8 cellular contexts compared by ENCODE assay signal in the genomic region with DNA sequence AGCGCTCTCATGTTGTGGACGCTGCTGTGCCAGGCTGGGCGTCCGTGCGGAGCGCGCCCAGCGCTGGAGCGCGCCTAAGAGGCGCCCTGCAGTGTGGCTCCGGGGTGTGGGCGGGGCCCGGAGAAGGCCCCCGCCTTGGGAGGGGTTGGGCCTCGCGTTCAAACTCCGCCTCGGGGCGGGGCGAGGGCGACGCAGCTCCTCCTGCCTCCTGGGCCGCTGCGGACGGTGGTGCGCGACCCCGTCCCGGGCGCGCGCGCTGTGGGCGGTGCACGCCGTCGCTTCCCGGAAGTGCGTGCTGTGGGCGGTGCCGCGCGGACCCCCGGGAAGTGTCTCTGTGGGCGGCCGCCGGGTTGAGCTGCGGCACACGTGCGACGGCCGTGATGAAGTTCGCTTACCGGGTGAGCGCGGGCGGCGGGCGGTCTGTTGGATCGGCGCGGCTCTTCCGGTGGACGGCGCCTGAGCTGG. TPM values are rescaled to one million over a fixed set of nuclear protein-coding genes. Genes with fewer than 3 reads are reported as not detected.
A peak's percentile ranks its signal among the peaks of the same experiment; 100 is the strongest.
DNase-seq lines count a peak whose midpoint lies in the region; ATAC-seq and TF ChIP-seq lines count a peak whose summit lies in the region.
"Not testable (repeated sequence)": the region's sequence is repeated elsewhere in the genome, so short reads cannot be mapped to it uniquely, and the experiment has no call there.

A gene (plus strand): TSS at position 363 of the 465 bp plus-strand sequence. CDS start 18 bp downstream, at position 381.

- not testable (repeated sequence) for H3K27me3 ChIP-seq in BJ (ENCODE audit: control insufficient read depth, insufficient read depth, low read length); MM.1S (replicated peaks; ENCODE audit: insufficient read depth, low read length)

- not testable (repeated sequence) for TF ChIP-seq POLR2A in lower leg skin (IDR thresholded peaks at IDR 0.05)

- no CpG with 5 or more reads among the region's 66 CpGs for WGBS in lower leg skin, 2 donors

- not testable (repeated sequence) for H3K9me2 ChIP-seq in MM.1S (replicated peaks; ENCODE audit: insufficient read depth, low read length)

- not testable (repeated sequence) for TF ChIP-seq CTCF in BJ (IDR thresholded peaks at IDR 0.05; ENCODE audit: insufficient read depth, low read depth, low read length); MM.1S (IDR thresholded peaks at IDR 0.05; ENCODE audit: low read length); lower leg skin (IDR thresholded peaks at IDR 0.05)

- DNase-seq in BJ (ENCODE audit: low read depth); MM.1S: not testable (repeated sequence)
- DNase-seq in activated CD8-positive, alpha-beta memory T cell treated with anti-CD3 and anti-CD28 coated beads, Interleukin-2, amount 50 U/mL, for 48 hours, result peak; percentile 66
- DNase-seq in dermis blood vessel endothelial cell (peak; percentile 41), lower leg skin (ENCODE audit: low spot score in 2 of 2) (peak; percentile 9 to 83)
- peak; percentile 51 for DNase-seq in stimulated activated CD4-positive, alpha-beta T cell treated with anti-CD3 and anti-CD28 coated beads, Interleukin-4, amount 100 ng/mL, for 24 hours

- H4K20me1 ChIP-seq in MM.1S (ENCODE audit: insufficient read depth, low read length), result not testable (repeated sequence)

- H2AFZ ChIP-seq in MM.1S (ENCODE audit: low read length), result not testable (repeated sequence)

- ATAC-seq in GM19372 (IDR thresholded peaks at IDR 0.05; ENCODE audit: low read depth, unreplicated experiment) (peak; percentile 97), HG02884 (IDR thresholded peaks at IDR 0.05; ENCODE audit: unreplicated experiment) (peak; percentile 52)

- H3K79me2 ChIP-seq in MM.1S (ENCODE audit: low read length), result not testable (repeated sequence)

- POLR2A ChIA-PET in BJ (lab: Charles Lee), result not testable (repeated sequence)

- H3K4me3 ChIP-seq in BJ (ENCODE audit: low read depth, low read length) (peak within 1 kb of the TSS; percentile 33), MM.1S (ENCODE audit: low read length) (peak within 1 kb of the TSS; percentile 47; the same call in 1 of the 2 replicates)
- not testable (repeated sequence) for H3K4me3 ChIP-seq in lower leg skin (ENCODE audit: low read depth, poor library complexity, severe bottlenecking)

- H3K4me1 ChIP-seq in MM.1S (ENCODE audit: low read length), result not testable (repeated sequence)

- CTCF ChIA-PET in BJ (lab: Yijun Ruan, JAX), result not testable (repeated sequence)

- not testable (repeated sequence) for H3K27ac ChIP-seq in MM.1S (ENCODE audit: low read length)

- not testable (repeated sequence) for H3K36me3 ChIP-seq in BJ (ENCODE audit: control insufficient read depth, insufficient read depth, low read length); MM.1S (replicated peaks; ENCODE audit: insufficient read depth, low read length)

- peak within 1 kb of the TSS; percentile 48; the same call in 1 of the 2 replicates for H3K9ac ChIP-seq in MM.1S (ENCODE audit: low read length)

- H3F3A ChIP-seq in MM.1S (ENCODE audit: insufficient read depth, low read length), result not testable (repeated sequence)

- intact Hi-C loops in lower leg skin (cut with DNase I; ENCODE audit: low total_unique reads), result not testable (repeated sequence)

- H3K9me3 ChIP-seq in MM.1S (replicated peaks; ENCODE audit: insufficient read depth, low read length), result not testable (repeated sequence)

- H3K4me2 ChIP-seq in MM.1S (ENCODE audit: low read depth, low read length), result not testable (repeated sequence)

RNA-seq across cellular contexts. Expression of the gene that starts here (rescaled TPM):
- polyA plus RNA-seq in BJ (2011; rRNA removed), result 12.1 and 20.5 TPM in 2 replicates
- polyA minus RNA-seq in BJ (2011; rRNA and poly(A)+ RNA removed), result 14.1 and 18.6 TPM in 2 replicates
- total RNA-seq in dermis blood vessel endothelial cell (8.2 and 39.1 TPM in 2 replicates), lower leg skin (10 to 100 TPM in 3 of 4 donors, 1 to 10 TPM in 1; 3.0 to 21.6 (median 13.2) TPM)
